ENCODE assay signal across 9 cellular contexts in the genomic region with DNA sequence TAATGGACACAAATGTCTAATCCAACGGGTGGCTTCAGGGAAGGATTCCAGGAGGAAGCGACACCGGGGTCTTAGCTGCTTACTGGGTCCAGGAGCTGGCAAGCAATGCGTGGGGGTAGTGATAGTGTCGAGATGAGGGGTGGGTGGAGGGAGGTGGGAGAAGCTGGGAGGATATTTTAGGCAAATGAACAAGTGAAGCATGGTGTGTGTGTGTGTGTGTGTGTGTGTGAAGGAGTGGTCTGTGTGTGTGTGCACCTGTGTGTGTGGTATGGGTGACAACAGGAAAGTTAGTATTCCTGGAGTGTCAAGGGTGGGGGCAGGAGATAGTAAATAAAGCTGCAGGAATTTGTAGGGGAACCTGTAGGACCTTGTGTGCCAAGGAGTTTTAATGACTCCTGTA.
"Had no signal": no experiment of that assay in that cellular context is flagged by ENCODE, and none has a peak within 500 bp of the region (broad histone marks: within the 10 kb centered on the region; RNA-seq: fewer than 3 reads in every experiment).

No MANE protein-coding gene starts in this region.

- FAIRE-seq: H54, HTR-8/SVneo had no signal

- H3K9me3 Mint-ChIP-seq: H9, HFFc6 had no signal

- DNase-seq: GOT3, HCEC 1CT, HFFc6, IMR-90, KG1 had no signal

- H3K27ac Mint-ChIP-seq: H9, HFFc6 had no signal

- H3K4me3 Mint-ChIP-seq: H9, HFFc6 had no signal

- H3K4me3 ChIP-seq: K562 had no signal
